In the genomic region with DNA sequence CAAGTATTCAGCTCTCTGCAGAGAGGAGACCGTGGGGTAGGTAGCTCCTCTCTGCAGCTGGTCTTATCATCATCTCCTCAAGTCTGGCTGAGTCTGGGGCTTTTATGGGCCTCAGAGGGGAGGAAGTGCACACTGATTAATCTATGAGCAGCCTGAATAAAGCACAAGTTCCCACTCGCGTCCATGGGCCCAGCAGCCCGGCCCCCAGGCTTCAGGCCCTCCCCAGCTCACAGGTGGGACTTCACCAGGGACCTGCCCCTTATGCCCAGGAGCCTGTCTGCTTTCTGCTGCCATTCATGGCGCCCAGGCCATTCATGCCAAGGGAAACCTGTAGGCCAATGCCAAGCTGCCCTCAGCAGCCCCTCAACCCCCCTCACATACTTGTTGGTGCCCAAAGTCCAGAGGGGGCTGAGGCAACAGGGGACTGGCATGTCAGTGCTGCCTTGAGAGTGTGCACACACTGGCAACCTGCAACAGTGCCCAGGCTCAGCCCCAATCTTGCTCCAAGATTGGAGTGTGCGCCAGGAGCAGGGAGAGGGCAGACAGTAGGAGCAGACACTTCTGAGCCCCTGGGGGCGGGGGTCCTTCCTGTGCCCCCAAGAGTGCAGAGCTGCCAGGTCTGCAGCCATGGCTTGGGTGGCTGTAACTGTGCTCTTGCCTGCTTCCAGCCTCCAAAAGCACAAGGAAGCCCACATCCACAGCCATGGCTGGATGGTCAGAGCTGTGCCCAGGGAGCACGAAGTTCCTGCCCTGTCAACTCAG, we compare ENCODE assay signal across 1 cellular context.
TF ChIP-seq lines count a peak whose summit lies in the region.

No MANE protein-coding gene starts in this region.

TF ChIP-seq in WTC11, 78 proteins besides CTCF, POLR2A, EP300 and RAD21 (continued from another document):
- TF ChIP-seq, protein P1, sequence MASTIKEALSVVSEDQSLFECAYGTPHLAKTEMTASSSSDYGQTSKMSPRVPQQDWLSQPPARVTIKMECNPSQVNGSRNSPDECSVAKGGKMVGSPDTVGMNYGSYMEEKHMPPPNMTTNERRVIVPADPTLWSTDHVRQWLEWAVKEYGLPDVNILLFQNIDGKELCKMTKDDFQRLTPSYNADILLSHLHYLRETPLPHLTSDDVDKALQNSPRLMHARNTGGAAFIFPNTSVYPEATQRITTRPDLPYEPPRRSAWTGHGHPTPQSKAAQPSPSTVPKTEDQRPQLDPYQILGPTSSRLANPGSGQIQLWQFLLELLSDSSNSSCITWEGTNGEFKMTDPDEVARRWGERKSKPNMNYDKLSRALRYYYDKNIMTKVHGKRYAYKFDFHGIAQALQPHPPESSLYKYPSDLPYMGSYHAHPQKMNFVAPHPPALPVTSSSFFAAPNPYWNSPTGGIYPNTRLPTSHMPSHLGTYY (CRISPR knock-in tag; IDR thresholded peaks at IDR 0.05): no peak
- TF ChIP-seq, protein P2, sequence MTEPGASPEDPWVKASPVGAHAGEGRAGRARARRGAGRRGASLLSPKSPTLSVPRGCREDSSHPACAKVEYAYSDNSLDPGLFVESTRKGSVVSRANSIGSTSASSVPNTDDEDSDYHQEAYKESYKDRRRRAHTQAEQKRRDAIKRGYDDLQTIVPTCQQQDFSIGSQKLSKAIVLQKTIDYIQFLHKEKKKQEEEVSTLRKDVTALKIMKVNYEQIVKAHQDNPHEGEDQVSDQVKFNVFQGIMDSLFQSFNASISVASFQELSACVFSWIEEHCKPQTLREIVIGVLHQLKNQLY (CRISPR knock-in tag; IDR thresholded peaks at IDR 0.05): no peak
- TF ChIP-seq, protein P3, sequence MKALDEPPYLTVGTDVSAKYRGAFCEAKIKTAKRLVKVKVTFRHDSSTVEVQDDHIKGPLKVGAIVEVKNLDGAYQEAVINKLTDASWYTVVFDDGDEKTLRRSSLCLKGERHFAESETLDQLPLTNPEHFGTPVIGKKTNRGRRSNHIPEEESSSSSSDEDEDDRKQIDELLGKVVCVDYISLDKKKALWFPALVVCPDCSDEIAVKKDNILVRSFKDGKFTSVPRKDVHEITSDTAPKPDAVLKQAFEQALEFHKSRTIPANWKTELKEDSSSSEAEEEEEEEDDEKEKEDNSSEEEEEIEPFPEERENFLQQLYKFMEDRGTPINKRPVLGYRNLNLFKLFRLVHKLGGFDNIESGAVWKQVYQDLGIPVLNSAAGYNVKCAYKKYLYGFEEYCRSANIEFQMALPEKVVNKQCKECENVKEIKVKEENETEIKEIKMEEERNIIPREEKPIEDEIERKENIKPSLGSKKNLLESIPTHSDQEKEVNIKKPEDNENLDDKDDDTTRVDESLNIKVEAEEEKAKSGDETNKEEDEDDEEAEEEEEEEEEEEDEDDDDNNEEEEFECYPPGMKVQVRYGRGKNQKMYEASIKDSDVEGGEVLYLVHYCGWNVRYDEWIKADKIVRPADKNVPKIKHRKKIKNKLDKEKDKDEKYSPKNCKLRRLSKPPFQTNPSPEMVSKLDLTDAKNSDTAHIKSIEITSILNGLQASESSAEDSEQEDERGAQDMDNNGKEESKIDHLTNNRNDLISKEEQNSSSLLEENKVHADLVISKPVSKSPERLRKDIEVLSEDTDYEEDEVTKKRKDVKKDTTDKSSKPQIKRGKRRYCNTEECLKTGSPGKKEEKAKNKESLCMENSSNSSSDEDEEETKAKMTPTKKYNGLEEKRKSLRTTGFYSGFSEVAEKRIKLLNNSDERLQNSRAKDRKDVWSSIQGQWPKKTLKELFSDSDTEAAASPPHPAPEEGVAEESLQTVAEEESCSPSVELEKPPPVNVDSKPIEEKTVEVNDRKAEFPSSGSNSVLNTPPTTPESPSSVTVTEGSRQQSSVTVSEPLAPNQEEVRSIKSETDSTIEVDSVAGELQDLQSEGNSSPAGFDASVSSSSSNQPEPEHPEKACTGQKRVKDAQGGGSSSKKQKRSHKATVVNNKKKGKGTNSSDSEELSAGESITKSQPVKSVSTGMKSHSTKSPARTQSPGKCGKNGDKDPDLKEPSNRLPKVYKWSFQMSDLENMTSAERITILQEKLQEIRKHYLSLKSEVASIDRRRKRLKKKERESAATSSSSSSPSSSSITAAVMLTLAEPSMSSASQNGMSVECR (CRISPR knock-in tag; IDR thresholded peaks at IDR 0.05; ENCODE audit: borderline replicate concordance): no peak
- TF ChIP-seq SMAD4 (CRISPR knock-in tag; IDR thresholded peaks at IDR 0.05) (no peak), IRF2 (CRISPR knock-in tag; IDR thresholded peaks at IDR 0.05; ENCODE audit: borderline replicate concordance, low read depth) (no peak)
